Comparison of ENCODE assay signal across 1 cellular context in genomic region chr5:177404641-177405134, GRCh38.
TF ChIP-seq lines count a peak whose summit lies in the region.

No MANE protein-coding gene starts in this region.

TF ChIP-seq in K562, 482 proteins besides CTCF, POLR2A, EP300 and RAD21 (continued from another document):
- 0 out of 2 replicates have a peak, but pooled peaks have one; percentile 24 for TF ChIP-seq ZBTB40 (IDR thresholded peaks at IDR 0.05)
- TF ChIP-seq ZBTB40 (CRISPR knock-in tag; IDR thresholded peaks at IDR 0.05): no peak
- TF ChIP-seq RREB1 (CRISPR knock-in tag; IDR thresholded peaks at IDR 0.05): peak; percentile 38; the same call in 1 of the 2 replicates
- TF ChIP-seq ZNF592 (IDR thresholded peaks at IDR 0.05): peak; percentile 23; the same call in 1 of the 2 replicates
- TF ChIP-seq CAMTA2 (CRISPR knock-in tag; conservative IDR thresholded peaks at IDR 0.05): no peak
- TF ChIP-seq, protein P1, sequence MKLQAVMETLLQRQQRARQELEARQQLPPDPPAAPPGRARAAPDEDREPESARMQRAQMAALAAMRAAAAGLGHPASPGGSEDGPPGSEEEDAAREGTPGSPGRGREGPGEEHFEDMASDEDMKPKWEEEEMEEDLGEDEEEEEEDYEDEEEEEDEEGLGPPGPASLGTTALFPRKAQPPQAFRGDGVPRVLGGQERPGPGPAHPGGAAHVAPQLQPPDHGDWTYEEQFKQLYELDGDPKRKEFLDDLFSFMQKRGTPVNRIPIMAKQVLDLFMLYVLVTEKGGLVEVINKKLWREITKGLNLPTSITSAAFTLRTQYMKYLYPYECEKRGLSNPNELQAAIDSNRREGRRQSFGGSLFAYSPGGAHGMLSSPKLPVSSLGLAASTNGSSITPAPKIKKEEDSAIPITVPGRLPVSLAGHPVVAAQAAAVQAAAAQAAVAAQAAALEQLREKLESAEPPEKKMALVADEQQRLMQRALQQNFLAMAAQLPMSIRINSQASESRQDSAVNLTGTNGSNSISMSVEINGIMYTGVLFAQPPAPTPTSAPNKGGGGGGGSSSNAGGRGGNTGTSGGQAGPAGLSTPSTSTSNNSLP (IDR thresholded peaks at IDR 0.05; ENCODE audit: borderline replicate concordance, low read depth, low read length): no peak
- peak in 1 of 2 experiments; percentile 49; a peak in 1 of 4 replicates for TF ChIP-seq FOXA3 (CRISPR knock-in tag; conservative IDR thresholded peaks at IDR 0.05 in 1 of 2, IDR thresholded peaks at IDR 0.05 in 1 of 2)
- no peak for TF ChIP-seq ZNF146 (CRISPR knock-in tag; IDR thresholded peaks at IDR 0.05; ENCODE audit: unreplicated experiment)
- TF ChIP-seq, protein P2, sequence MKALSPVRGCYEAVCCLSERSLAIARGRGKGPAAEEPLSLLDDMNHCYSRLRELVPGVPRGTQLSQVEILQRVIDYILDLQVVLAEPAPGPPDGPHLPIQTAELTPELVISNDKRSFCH (CRISPR knock-in tag; IDR thresholded peaks at IDR 0.05): no peak
- TF ChIP-seq, protein P2 (tag; IDR thresholded peaks at IDR 0.05): peak; percentile 27; the same call in 1 of the 2 replicates
- TF ChIP-seq, protein P3, sequence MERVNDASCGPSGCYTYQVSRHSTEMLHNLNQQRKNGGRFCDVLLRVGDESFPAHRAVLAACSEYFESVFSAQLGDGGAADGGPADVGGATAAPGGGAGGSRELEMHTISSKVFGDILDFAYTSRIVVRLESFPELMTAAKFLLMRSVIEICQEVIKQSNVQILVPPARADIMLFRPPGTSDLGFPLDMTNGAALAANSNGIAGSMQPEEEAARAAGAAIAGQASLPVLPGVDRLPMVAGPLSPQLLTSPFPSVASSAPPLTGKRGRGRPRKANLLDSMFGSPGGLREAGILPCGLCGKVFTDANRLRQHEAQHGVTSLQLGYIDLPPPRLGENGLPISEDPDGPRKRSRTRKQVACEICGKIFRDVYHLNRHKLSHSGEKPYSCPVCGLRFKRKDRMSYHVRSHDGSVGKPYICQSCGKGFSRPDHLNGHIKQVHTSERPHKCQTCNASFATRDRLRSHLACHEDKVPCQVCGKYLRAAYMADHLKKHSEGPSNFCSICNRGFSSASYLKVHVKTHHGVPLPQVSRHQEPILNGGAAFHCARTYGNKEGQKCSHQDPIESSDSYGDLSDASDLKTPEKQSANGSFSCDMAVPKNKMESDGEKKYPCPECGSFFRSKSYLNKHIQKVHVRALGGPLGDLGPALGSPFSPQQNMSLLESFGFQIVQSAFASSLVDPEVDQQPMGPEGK (CRISPR knock-in tag; IDR thresholded peaks at IDR 0.05; ENCODE audit: borderline replicate concordance): no peak
- no peak for TF ChIP-seq ZNF224 (CRISPR knock-in tag; IDR thresholded peaks at IDR 0.05)
- no peak for TF ChIP-seq ZBTB34 (CRISPR knock-in tag; IDR thresholded peaks at IDR 0.05)
